ENCODE assay signal across 24 cellular contexts in genomic region chr17:65633146-65633881, GRCh38.
"Had no signal": no experiment of that assay in that cellular context is flagged by ENCODE, and none has a peak within 500 bp of the region (broad histone marks: within the 10 kb centered on the region; RNA-seq: fewer than 3 reads in every experiment).

No MANE protein-coding gene starts in this region.

- H3K27ac ChIP-seq: brain microvascular endothelial cell, coronary artery, gastrocnemius medialis, left ventricle myocardium inferior, thoracic aorta had no signal

- H3K4me3 ChIP-seq: coronary artery, gastrocnemius medialis, left ventricle myocardium inferior, pancreas, smooth muscle cell, thoracic aorta, upper lobe of left lung had no signal

- H3K4me3 Mint-ChIP-seq: activated CD4-positive, alpha-beta T cell treated with anti-CD3 and anti-CD28 coated beads, Interleukin-2, amount 10 ng/mL, durations not matched to agents 7 days and 5 days; activated CD8-positive, alpha-beta T cell treated with anti-CD3 and anti-CD28 coated beads, Interleukin-2, amount 10 ng/mL, durations not matched to agents 7 days and 5 days; activated naive CD4-positive, alpha-beta T cell treated with anti-CD3 and anti-CD28 coated beads, Interleukin-2, amount 10 ng/mL, durations not matched to agents 7 days and 5 days; activated naive CD8-positive, alpha-beta T cell treated with anti-CD3 and anti-CD28 coated beads, Interleukin-2, amount 50 U/mL, for 24 hours; activated T-cell treated with anti-CD3 and anti-CD28 coated beads, Interleukin-2, amount 50 U/mL, for 4 hours; central memory CD8-positive, alpha-beta T cell; memory B cell; naive thymus-derived CD8-positive, alpha-beta T cell; stimulated activated naive CD8-positive, alpha-beta T cell treated with anti-CD3 and anti-CD28 coated beads, Interleukin-15, amount 100 ng/mL, for 72 hours; T-helper 1 cell treated with Interleukin-12 subunit alpha and Interleukin-12 subunit beta and Interleukin-4 antibody, amounts not matched to agents 30 μg/mL and 1 μg/mL, for 36 hours had no signal

- DNase-seq: activated CD4-positive, alpha-beta T cell treated with anti-CD3 and anti-CD28 coated beads, Interleukin-2, amount 10 ng/mL, durations not matched to agents 7 days and 5 days; activated CD8-positive, alpha-beta memory T cell treated with anti-CD3 and anti-CD28 coated beads, Interleukin-2, amount 50 U/mL, for 4 hours; activated CD8-positive, alpha-beta T cell treated with anti-CD3 and anti-CD28 coated beads, Interleukin-2, amount 10 ng/mL, durations not matched to agents 7 days and 5 days; activated naive CD4-positive, alpha-beta T cell treated with anti-CD3 and anti-CD28 coated beads, Interleukin-2, amount 10 ng/mL, durations not matched to agents 7 days and 5 days; activated naive CD8-positive, alpha-beta T cell treated with anti-CD3 and anti-CD28 coated beads, Interleukin-2, amount 50 U/mL, for 24 hours; activated T-cell treated with anti-CD3 and anti-CD28 coated beads, Interleukin-2, amount 50 U/mL, for 4 hours; aorta; brain microvascular endothelial cell; gastrocnemius medialis; head of caudate nucleus; left ventricle myocardium inferior; naive thymus-derived CD8-positive, alpha-beta T cell; pancreas; stimulated activated CD4-positive, alpha-beta T cell treated with anti-CD3 and anti-CD28 coated beads, Interleukin-4, amount 100 ng/mL, for 1 hour; stimulated activated naive CD8-positive, alpha-beta T cell treated with anti-CD3 and anti-CD28 coated beads, Interleukin-15, amount 100 ng/mL, for 72 hours; upper lobe of left lung had no signal

- H3K9me3 Mint-ChIP-seq: activated CD4-positive, alpha-beta T cell treated with anti-CD3 and anti-CD28 coated beads, Interleukin-2, amount 10 ng/mL, durations not matched to agents 7 days and 5 days; activated naive CD4-positive, alpha-beta T cell treated with anti-CD3 and anti-CD28 coated beads, Interleukin-2, amount 10 ng/mL, durations not matched to agents 7 days and 5 days; activated naive CD8-positive, alpha-beta T cell treated with anti-CD3 and anti-CD28 coated beads, Interleukin-2, amount 50 U/mL, for 24 hours; activated T-cell treated with anti-CD3 and anti-CD28 coated beads, Interleukin-2, amount 50 U/mL, for 4 hours; central memory CD8-positive, alpha-beta T cell; memory B cell; naive thymus-derived CD8-positive, alpha-beta T cell; stimulated activated naive CD8-positive, alpha-beta T cell treated with anti-CD3 and anti-CD28 coated beads, Interleukin-15, amount 100 ng/mL, for 72 hours; T-helper 1 cell treated with Interleukin-12 subunit alpha and Interleukin-12 subunit beta and Interleukin-4 antibody, amounts not matched to agents 30 μg/mL and 1 μg/mL, for 36 hours had no signal

- H3K4me1 ChIP-seq: gastrocnemius medialis had no signal

- H3K36me3 Mint-ChIP-seq: activated naive CD4-positive, alpha-beta T cell treated with anti-CD3 and anti-CD28 coated beads, Interleukin-2, amount 10 ng/mL, durations not matched to agents 7 days and 5 days; memory B cell; naive thymus-derived CD8-positive, alpha-beta T cell had no signal

- ATAC-seq: activated CD4-positive, CD25-positive, alpha-beta regulatory T cell treated with anti-CD3 and anti-CD28 coated beads, Interleukin-2, amount 50 U/mL, for 24 hours; activated CD8-positive, alpha-beta T cell treated with anti-CD3 and anti-CD28 coated beads, Interleukin-2, amount 10 ng/mL, durations not matched to agents 7 days and 5 days; activated naive CD8-positive, alpha-beta T cell treated with anti-CD3 and anti-CD28 coated beads, Interleukin-2, amount 50 U/mL, for 24 hours; activated T-cell treated with anti-CD3 and anti-CD28 coated beads, Interleukin-2, amount 50 U/mL, for 4 hours; gastrocnemius medialis; naive thymus-derived CD8-positive, alpha-beta T cell; sciatic nerve; stimulated activated naive CD8-positive, alpha-beta T cell treated with anti-CD3 and anti-CD28 coated beads, Interleukin-15, amount 100 ng/mL, for 72 hours had no signal

- H3K9me3 ChIP-seq: gastrocnemius medialis, left ventricle myocardium inferior, pancreas, thoracic aorta, upper lobe of left lung had no signal

- H3K27me3 ChIP-seq: brain microvascular endothelial cell, gastrocnemius medialis, pancreas, upper lobe of left lung had no signal

- H3K27me3 Mint-ChIP-seq: activated naive CD8-positive, alpha-beta T cell treated with anti-CD3 and anti-CD28 coated beads, Interleukin-2, amount 50 U/mL, for 24 hours; memory B cell; stimulated activated naive CD8-positive, alpha-beta T cell treated with anti-CD3 and anti-CD28 coated beads, Interleukin-15, amount 100 ng/mL, for 72 hours had no signal

- H3K36me3 ChIP-seq: brain microvascular endothelial cell, gastrocnemius medialis, left ventricle myocardium inferior, pancreas, thoracic aorta, upper lobe of left lung had no signal

- H3K27ac Mint-ChIP-seq: activated CD4-positive, alpha-beta T cell treated with anti-CD3 and anti-CD28 coated beads, Interleukin-2, amount 10 ng/mL, durations not matched to agents 7 days and 5 days; activated CD8-positive, alpha-beta T cell treated with anti-CD3 and anti-CD28 coated beads, Interleukin-2, amount 10 ng/mL, durations not matched to agents 7 days and 5 days; activated naive CD4-positive, alpha-beta T cell treated with anti-CD3 and anti-CD28 coated beads, Interleukin-2, amount 10 ng/mL, durations not matched to agents 7 days and 5 days; activated naive CD8-positive, alpha-beta T cell treated with anti-CD3 and anti-CD28 coated beads, Interleukin-2, amount 50 U/mL, for 24 hours; memory B cell; naive thymus-derived CD8-positive, alpha-beta T cell; T-helper 1 cell treated with Interleukin-12 subunit alpha and Interleukin-12 subunit beta and Interleukin-4 antibody, amounts not matched to agents 30 μg/mL and 1 μg/mL, for 36 hours had no signal

- H3K4me1 Mint-ChIP-seq: activated CD4-positive, alpha-beta T cell treated with anti-CD3 and anti-CD28 coated beads, Interleukin-2, amount 10 ng/mL, durations not matched to agents 7 days and 5 days; activated naive CD4-positive, alpha-beta T cell treated with anti-CD3 and anti-CD28 coated beads, Interleukin-2, amount 10 ng/mL, durations not matched to agents 7 days and 5 days; activated naive CD8-positive, alpha-beta T cell treated with anti-CD3 and anti-CD28 coated beads, Interleukin-2, amount 50 U/mL, for 24 hours; central memory CD8-positive, alpha-beta T cell; memory B cell; naive thymus-derived CD8-positive, alpha-beta T cell; stimulated activated naive CD8-positive, alpha-beta T cell treated with anti-CD3 and anti-CD28 coated beads, Interleukin-15, amount 100 ng/mL, for 72 hours had no signal
